ENCODE assay signal across 8 cellular contexts in genomic region chr14:20662968-20663731, GRCh38. TPM values are rescaled to one million over a fixed set of nuclear protein-coding genes. Genes with fewer than 3 reads are reported as not detected.
A peak's percentile ranks its signal among the peaks of the same experiment; 100 is the strongest.
DNase-seq lines count a peak whose midpoint lies in the region; ATAC-seq and TF ChIP-seq lines count a peak whose summit lies in the region.

No MANE protein-coding gene starts in this region.

- no peaks in the 10 kb centered on the region for H3K4me1 ChIP-seq in rectal smooth muscle tissue (ENCODE audit: control insufficient read depth, insufficient read depth, low read length)

- H3K27ac ChIP-seq in AG04450 (ENCODE audit: low read depth, low read length) (no peak overlapping the region), rectal smooth muscle tissue (ENCODE audit: low read depth, low read length) (no peak overlapping the region)

- intact Hi-C loops in activated naive CD4-positive, alpha-beta T cell treated with anti-CD3 and anti-CD28 coated beads for 36 hours (cut with micrococcal nuclease), result loop anchor here (1.0 to 2.0 kb wide), 7 partner anchors 19 to 210 kb away; no protein-coding TSS in a partner anchor
- intact Hi-C loops in left cardiac atrium (cut with DNase I), result no loop called here

- peak overlapping the region; percentile 79 for H3K27ac Mint-ChIP-seq in activated naive CD4-positive, alpha-beta T cell treated with anti-CD3 and anti-CD28 coated beads for 36 hours

- H3K9me3 ChIP-seq in AG04450 (ENCODE audit: control insufficient read depth, insufficient read depth, low read length), result no peaks in the 10 kb centered on the region

- CTCF ChIA-PET in AG04450 (lab: Charles Lee), result no interaction called here
- CTCF ChIA-PET in activated naive CD4-positive, alpha-beta T cell treated with anti-CD3 and anti-CD28 coated beads for 36 hours (lab: Charles Lee), result interaction anchor here (0.7 to 10.9 kb wide), 8 partner anchors 11 to 741 kb away, joined by 3 to 96 read pairs (median 4); no protein-coding TSS in a partner anchor

- H3K27me3 ChIP-seq in AG04450 (ENCODE audit: control insufficient read depth, insufficient read depth, low read length), result peaks cover 8% of the 10 kb centered on the region
- peaks cover 5% of the 10 kb centered on the region for H3K27me3 ChIP-seq in rectal smooth muscle tissue (ENCODE audit: control insufficient read depth, insufficient read depth, low read length)

- H3K36me3 ChIP-seq in rectal smooth muscle tissue (ENCODE audit: control insufficient read depth, insufficient read depth, low read length), result no peaks in the 10 kb centered on the region

- peak; percentile 41 for TF ChIP-seq CTCF in AG04450 (IDR thresholded peaks at IDR 0.05; ENCODE audit: low read depth, low read length)

- DNase-seq in AG04450 (ENCODE audit: low read depth, low spot score) (no peak), SHP77 (lab: John Stamatoyannopoulos, UW) (peak; percentile 23 to 49), left cardiac atrium (peak; percentile 46)
- DNase-seq in activated naive CD4-positive, alpha-beta T cell treated with anti-CD3 and anti-CD28 coated beads for 36 hours, result peak; percentile 94

- H3K9ac ChIP-seq in rectal smooth muscle tissue (ENCODE audit: low read length), result no peak overlapping the region

- no peaks in the 10 kb centered on the region for H3K36me3 Mint-ChIP-seq in activated naive CD4-positive, alpha-beta T cell treated with anti-CD3 and anti-CD28 coated beads for 36 hours (ENCODE audit: low read depth)

- POLR2A ChIA-PET in AG04450 (lab: Yijun Ruan, JAX), result no interaction called here

- H3K4me1 Mint-ChIP-seq in activated naive CD4-positive, alpha-beta T cell treated with anti-CD3 and anti-CD28 coated beads for 36 hours (ENCODE audit: low read depth), result peaks cover 16% of the 10 kb centered on the region

- H3K4me3 ChIP-seq in AG04450 (ENCODE audit: low read depth, low read length) (peak overlapping the region; percentile 22; the same call in 1 of the 2 replicates), rectal smooth muscle tissue (ENCODE audit: low read length) (peak overlapping the region; percentile 53)

- H3K4me3 Mint-ChIP-seq in activated naive CD4-positive, alpha-beta T cell treated with anti-CD3 and anti-CD28 coated beads for 36 hours, result peak overlapping the region; percentile 83

- ATAC-seq in GM18858 (IDR thresholded peaks at IDR 0.05; ENCODE audit: unreplicated experiment) (peak; percentile 63), HG03460 (IDR thresholded peaks at IDR 0.05; ENCODE audit: unreplicated experiment) (peak; percentile 59), left cardiac atrium (peak; percentile 80 to 87), GM19351 (IDR thresholded peaks at IDR 0.05; ENCODE audit: unreplicated experiment) (no peak)

- H3K9me3 Mint-ChIP-seq in activated naive CD4-positive, alpha-beta T cell treated with anti-CD3 and anti-CD28 coated beads for 36 hours, result no peaks in the 10 kb centered on the region

- H3K27me3 Mint-ChIP-seq in activated naive CD4-positive, alpha-beta T cell treated with anti-CD3 and anti-CD28 coated beads for 36 hours (ENCODE audit: low read depth), result peaks cover 8% of the 10 kb centered on the region

RNA-seq across cellular contexts. Expression of gene RNASE4, which starts 21.2 kb away (rescaled TPM):
- polyA plus RNA-seq in AG04450 (2011; rRNA removed), result 15.8 and 19.0 TPM in 2 replicates
- polyA minus RNA-seq in AG04450 (2011; rRNA and poly(A)+ RNA removed), result 8.6 and 10.3 TPM in 2 replicates
- total RNA-seq in activated naive CD4-positive, alpha-beta T cell treated with anti-CD3 and anti-CD28 coated beads for 36 hours, result under 1 TPM in 1 of 2 experiments, not detected in 1; 0.19 TPM
- total RNA-seq in left cardiac atrium, result 10 to 100 TPM; 15.9 to 20.8 TPM

RNA-seq across cellular contexts. Expression of gene OR6S1, which starts 21.7 kb away (rescaled TPM):
- not detected in 2 replicates for polyA plus RNA-seq in AG04450 (2011; rRNA removed)
- polyA minus RNA-seq in AG04450 (2011; rRNA and poly(A)+ RNA removed), result not detected in 2 replicates
- total RNA-seq in activated naive CD4-positive, alpha-beta T cell treated with anti-CD3 and anti-CD28 coated beads for 36 hours, result not detected
- not detected for total RNA-seq in left cardiac atrium

RNA-seq across cellular contexts. Expression of gene ANG, which starts 25.4 kb away (rescaled TPM):
- polyA plus RNA-seq in AG04450 (2011; rRNA removed), result 5.1 TPM in 2 replicates
- polyA minus RNA-seq in AG04450 (2011; rRNA and poly(A)+ RNA removed), result 3.3 and 7.6 TPM in 2 replicates
- under 1 TPM; 0.27 to 0.38 TPM for total RNA-seq in activated naive CD4-positive, alpha-beta T cell treated with anti-CD3 and anti-CD28 coated beads for 36 hours
- total RNA-seq in left cardiac atrium, result 10 to 100 TPM in 1 of 2 donors, 1 to 10 TPM in 1; 7.1 to 13.0 TPM

Comparison
In these comparisons a context has a peak if more than half of its experiments do, and no peak if none do; other contexts are left out.
1. RNA of gene RNASE4, which starts 21.2 kb away (total RNA-seq): 15.9 to 20.8 TPM in left cardiac atrium; 0.19 TPM in activated naive CD4-positive, alpha-beta T cell treated with anti-CD3 and anti-CD28 coated beads for 36 hours; every median in the first group is over 10 times any median in the second.
2. RNA of gene ANG, which starts 25.4 kb away (total RNA-seq): 7.1 to 13.0 TPM in left cardiac atrium; 0.27 to 0.38 TPM in activated naive CD4-positive, alpha-beta T cell treated with anti-CD3 and anti-CD28 coated beads for 36 hours; every median in the first group is over 4 times any median in the second.